8 cellular contexts compared by ENCODE assay signal in the genomic region with DNA sequence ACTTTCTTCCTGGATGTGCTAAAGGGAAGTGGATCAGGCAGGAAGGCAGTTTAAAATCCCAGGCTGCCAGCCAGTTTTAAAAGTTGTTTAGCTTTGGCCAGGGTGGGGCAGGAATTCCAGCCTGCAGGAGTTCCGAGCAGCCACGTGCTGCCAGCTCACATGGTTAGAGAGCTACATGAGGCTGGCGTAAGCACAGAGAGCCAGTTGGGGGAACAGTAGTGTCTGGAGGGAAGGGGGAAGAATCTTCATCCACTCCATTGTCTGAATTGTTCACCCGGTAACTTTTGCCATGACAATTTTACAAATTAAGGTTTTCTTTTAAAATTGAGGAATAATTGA. TPM values are rescaled to one million over a fixed set of nuclear protein-coding genes. Genes with fewer than 3 reads are reported as not detected.
DNase-seq lines count a peak whose midpoint lies in the region; ATAC-seq and TF ChIP-seq lines count a peak whose summit lies in the region.

No MANE protein-coding gene starts in this region.

- peak overlapping the region; percentile 92 to 93 for H3K27ac Mint-ChIP-seq in T-cell

- peak; percentile 14 to 53 for DNase-seq in NCI-H526 (lab: John Stamatoyannopoulos, UW)
- DNase-seq in NCI-H526 treated with DMSO at 0.1 percent for 48 hours (lab: John Stamatoyannopoulos, UW), result no peak
- no peak for DNase-seq in T-cell
- DNase-seq in fibroblast of villous mesenchyme (ENCODE audit: low read depth), result peak; percentile 97
- DNase-seq in ovary, result peak; percentile 82 to 88 (median 85)
- no peak for DNase-seq in SHP77 treated with DMSO at 0.1 percent for 48 hours (lab: John Stamatoyannopoulos, UW)
- no peak for DNase-seq in NCI-H187 treated with DMSO at 0.1 percent for 48 hours (lab: John Stamatoyannopoulos, UW)

- peak; percentile 78 for TF ChIP-seq EP300 in ovary (IDR thresholded peaks at IDR 0.05)

- H3K27me3 Mint-ChIP-seq in T-cell, result no peaks in the 10 kb centered on the region

- peak; percentile 10 for TF ChIP-seq CTCF in fibroblast of villous mesenchyme (IDR thresholded peaks at IDR 0.05; ENCODE audit: insufficient read depth, low read depth, low read length)
- TF ChIP-seq CTCF in ovary (IDR thresholded peaks at IDR 0.05), result peak in 1 of 3 donors; percentile 26

- H3K9me3 Mint-ChIP-seq in T-cell, result no peaks in the 10 kb centered on the region

- peak overlapping the region in 1 of 3 donors; percentile 37 for H3K4me3 Mint-ChIP-seq in T-cell

- TF ChIP-seq POLR2A in ovary (IDR thresholded peaks at IDR 0.05), result no peak

- no peaks in the 10 kb centered on the region for H3K9me3 ChIP-seq in ovary

- peaks cover 71 to 81% (median 76%) of the 10 kb centered on the region in 3 donors for H3K4me1 Mint-ChIP-seq in T-cell

- peak overlapping the region; percentile 92 to 94 for H3K27ac ChIP-seq in ovary

- no peaks in the 10 kb centered on the region for H3K27me3 ChIP-seq in ovary

- POLR2A ChIA-PET in T-cell (lab: Charles Lee), result no interaction called here

- CTCF ChIA-PET in T-cell (lab: Charles Lee), result interaction anchor here in 1 of 2 donors (1.3 kb wide), 1 partner anchor 12 kb away, joined by 10 read pairs; a partner anchor contains a TSS

- WGBS in ovary, 3 donors, result 2 to 6% (median 5%) methylated on average over 4 of the region's 4 CpGs

- ATAC-seq in T-cell (replicated peaks in 1 of 4) (no peak), GM21737 (IDR thresholded peaks at IDR 0.05; ENCODE audit: unreplicated experiment) (no peak)

- H3K4me3 ChIP-seq in fibroblast of villous mesenchyme (ENCODE audit: low read depth, low read length) (no peak overlapping the region), ovary (no peak overlapping the region)

- H3K4me1 ChIP-seq in ovary (ENCODE audit: insufficient read depth), result peaks cover 24% of the 10 kb centered on the region

- peaks cover 33% of the 10 kb centered on the region for H3K36me3 Mint-ChIP-seq in T-cell

- intact Hi-C loops in ovary (cut with DNase I), result no loop called here

- no peaks in the 10 kb centered on the region for H3K36me3 ChIP-seq in ovary

RNA-seq across cellular contexts. Expression of a gene that starts 12.0 kb away (rescaled TPM):
- 100 to 1,000 TPM; 216 to 409 (median 401) TPM for total RNA-seq in T-cell
- 28.0 and 46.2 TPM in 2 replicates for total RNA-seq in fibroblast of villous mesenchyme
- 10 to 100 TPM; 19.1 to 47.8 (median 35.6) TPM for total RNA-seq in ovary
- 10 to 100 TPM; 17.9 to 29.0 TPM for polyA plus RNA-seq in ovary

RNA-seq across cellular contexts. Expression of a gene that starts 12.2 kb away (rescaled TPM):
- total RNA-seq in T-cell (10 to 100 TPM; 11.5 to 17.3 (median 14.4) TPM), fibroblast of villous mesenchyme (17.7 and 20.6 TPM in 2 replicates), ovary (10 to 100 TPM in 5 of 7 donors, 1 to 10 TPM in 2; 6.8 to 15.3 (median 12.0) TPM)
- polyA plus RNA-seq in ovary, result 1 to 10 TPM; 2.9 to 6.8 TPM

RNA-seq across cellular contexts. Expression of a gene that starts 21.6 kb away (rescaled TPM):
- 10 to 100 TPM; 37.0 to 79.0 (median 60.8) TPM for total RNA-seq in T-cell
- 87.7 and 106 TPM in 2 replicates for total RNA-seq in fibroblast of villous mesenchyme
- 100 to 1,000 TPM in 2 of 7 donors, 10 to 100 TPM in 5; 43.8 to 119 (median 97.8) TPM for total RNA-seq in ovary
- polyA plus RNA-seq in ovary, result 10 to 100 TPM; 15.4 to 67.1 TPM

RNA-seq across cellular contexts. Expression of a gene that starts 26.9 kb away (rescaled TPM):
- under 1 TPM in 1 of 5 donors, not detected in 4; 0.16 TPM for total RNA-seq in T-cell
- total RNA-seq in fibroblast of villous mesenchyme, result under 0.01 and 0.32 TPM in 2 replicates
- total RNA-seq in ovary, result 10 to 100 TPM in 1 of 7 donors, 1 to 10 TPM in 2, under 1 TPM in 2, not detected in 2; 0.43 to 27.9 (median 1.4) TPM
- under 1 TPM in 1 of 2 donors, not detected in 1; 0.54 TPM for polyA plus RNA-seq in ovary

RNA-seq across cellular contexts. Expression of a gene that starts 38.5 kb away (rescaled TPM):
- 10 to 100 TPM; 25.7 to 46.9 (median 43.3) TPM for total RNA-seq in T-cell
- total RNA-seq in fibroblast of villous mesenchyme, result 26.7 and 32.4 TPM in 2 replicates
- total RNA-seq in ovary, result 10 to 100 TPM; 14.2 to 50.5 (median 34.5) TPM
- polyA plus RNA-seq in ovary, result 10 to 100 TPM; 28.6 to 35.1 TPM

Comparison
In these comparisons a context has a peak if more than half of its experiments do, and no peak if none do; other contexts are left out.
1. DNase-seq: peak in NCI-H526 (2 of 2), fibroblast of villous mesenchyme (single experiment) and ovary (5 of 5); none in NCI-H526 treated with DMSO at 0.1 percent for 48 hours (single experiment), T-cell (0 of 34), SHP77 treated with DMSO at 0.1 percent for 48 hours (single experiment) and NCI-H187 treated with DMSO at 0.1 percent for 48 hours (single experiment).